ENCODE assay signal across 1 cellular context in the genomic region with DNA sequence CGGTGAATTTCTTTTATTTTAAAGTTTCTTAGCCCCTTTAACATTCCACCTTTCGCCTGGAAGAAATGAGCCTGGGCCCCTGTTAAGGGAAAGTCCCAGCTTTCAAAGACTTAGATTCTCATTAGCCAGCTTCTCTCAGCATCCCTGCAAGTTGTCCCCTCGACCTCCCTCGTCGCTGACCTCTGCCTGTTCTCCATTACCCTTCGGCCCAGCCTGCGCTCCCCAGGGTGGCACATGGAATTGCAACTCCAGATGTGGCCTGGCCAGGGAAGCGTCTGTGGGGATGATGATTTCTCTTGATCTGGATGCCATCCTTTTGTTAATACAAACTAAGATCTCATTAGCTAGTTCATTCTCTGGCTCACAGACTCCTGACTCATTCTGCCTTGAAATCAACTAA.
TF ChIP-seq lines count a peak whose summit lies in the region.

No MANE protein-coding gene starts in this region.

TF ChIP-seq in WTC11, 78 proteins besides CTCF, POLR2A, EP300 and RAD21 (continued from another document):
- TF ChIP-seq, protein P1, sequence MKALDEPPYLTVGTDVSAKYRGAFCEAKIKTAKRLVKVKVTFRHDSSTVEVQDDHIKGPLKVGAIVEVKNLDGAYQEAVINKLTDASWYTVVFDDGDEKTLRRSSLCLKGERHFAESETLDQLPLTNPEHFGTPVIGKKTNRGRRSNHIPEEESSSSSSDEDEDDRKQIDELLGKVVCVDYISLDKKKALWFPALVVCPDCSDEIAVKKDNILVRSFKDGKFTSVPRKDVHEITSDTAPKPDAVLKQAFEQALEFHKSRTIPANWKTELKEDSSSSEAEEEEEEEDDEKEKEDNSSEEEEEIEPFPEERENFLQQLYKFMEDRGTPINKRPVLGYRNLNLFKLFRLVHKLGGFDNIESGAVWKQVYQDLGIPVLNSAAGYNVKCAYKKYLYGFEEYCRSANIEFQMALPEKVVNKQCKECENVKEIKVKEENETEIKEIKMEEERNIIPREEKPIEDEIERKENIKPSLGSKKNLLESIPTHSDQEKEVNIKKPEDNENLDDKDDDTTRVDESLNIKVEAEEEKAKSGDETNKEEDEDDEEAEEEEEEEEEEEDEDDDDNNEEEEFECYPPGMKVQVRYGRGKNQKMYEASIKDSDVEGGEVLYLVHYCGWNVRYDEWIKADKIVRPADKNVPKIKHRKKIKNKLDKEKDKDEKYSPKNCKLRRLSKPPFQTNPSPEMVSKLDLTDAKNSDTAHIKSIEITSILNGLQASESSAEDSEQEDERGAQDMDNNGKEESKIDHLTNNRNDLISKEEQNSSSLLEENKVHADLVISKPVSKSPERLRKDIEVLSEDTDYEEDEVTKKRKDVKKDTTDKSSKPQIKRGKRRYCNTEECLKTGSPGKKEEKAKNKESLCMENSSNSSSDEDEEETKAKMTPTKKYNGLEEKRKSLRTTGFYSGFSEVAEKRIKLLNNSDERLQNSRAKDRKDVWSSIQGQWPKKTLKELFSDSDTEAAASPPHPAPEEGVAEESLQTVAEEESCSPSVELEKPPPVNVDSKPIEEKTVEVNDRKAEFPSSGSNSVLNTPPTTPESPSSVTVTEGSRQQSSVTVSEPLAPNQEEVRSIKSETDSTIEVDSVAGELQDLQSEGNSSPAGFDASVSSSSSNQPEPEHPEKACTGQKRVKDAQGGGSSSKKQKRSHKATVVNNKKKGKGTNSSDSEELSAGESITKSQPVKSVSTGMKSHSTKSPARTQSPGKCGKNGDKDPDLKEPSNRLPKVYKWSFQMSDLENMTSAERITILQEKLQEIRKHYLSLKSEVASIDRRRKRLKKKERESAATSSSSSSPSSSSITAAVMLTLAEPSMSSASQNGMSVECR (CRISPR knock-in tag; IDR thresholded peaks at IDR 0.05; ENCODE audit: borderline replicate concordance), result no peak
- no peak for TF ChIP-seq PRRX2 (CRISPR knock-in tag; IDR thresholded peaks at IDR 0.05)
- no peak for TF ChIP-seq JAZF1 (CRISPR knock-in tag; IDR thresholded peaks at IDR 0.05)
- TF ChIP-seq ZNF121 (CRISPR knock-in tag; IDR thresholded peaks at IDR 0.05), result no peak
- no peak for TF ChIP-seq NFYB (CRISPR knock-in tag; conservative IDR thresholded peaks at IDR 0.05; ENCODE audit: low read depth)
- no peak for TF ChIP-seq MYBL2 (CRISPR knock-in tag; IDR thresholded peaks at IDR 0.05)
- no peak for TF ChIP-seq ZNF219 (CRISPR knock-in tag; IDR thresholded peaks at IDR 0.05; ENCODE audit: borderline replicate concordance)
- TF ChIP-seq RORB (CRISPR knock-in tag; IDR thresholded peaks at IDR 0.05), result no peak
- TF ChIP-seq ZNF138 (CRISPR knock-in tag; conservative IDR thresholded peaks at IDR 0.05), result no peak
- no peak for TF ChIP-seq NR1H2 (CRISPR knock-in tag; IDR thresholded peaks at IDR 0.05)
- TF ChIP-seq GTF2I (CRISPR knock-in tag; conservative IDR thresholded peaks at IDR 0.05), result no peak
- TF ChIP-seq, protein P2, sequence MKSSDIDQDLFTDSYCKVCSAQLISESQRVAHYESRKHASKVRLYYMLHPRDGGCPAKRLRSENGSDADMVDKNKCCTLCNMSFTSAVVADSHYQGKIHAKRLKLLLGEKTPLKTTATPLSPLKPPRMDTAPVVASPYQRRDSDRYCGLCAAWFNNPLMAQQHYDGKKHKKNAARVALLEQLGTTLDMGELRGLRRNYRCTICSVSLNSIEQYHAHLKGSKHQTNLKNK (CRISPR knock-in tag; IDR thresholded peaks at IDR 0.05), result no peak
